Comparison of ENCODE assay signal across 21 cellular contexts in the genomic region with DNA sequence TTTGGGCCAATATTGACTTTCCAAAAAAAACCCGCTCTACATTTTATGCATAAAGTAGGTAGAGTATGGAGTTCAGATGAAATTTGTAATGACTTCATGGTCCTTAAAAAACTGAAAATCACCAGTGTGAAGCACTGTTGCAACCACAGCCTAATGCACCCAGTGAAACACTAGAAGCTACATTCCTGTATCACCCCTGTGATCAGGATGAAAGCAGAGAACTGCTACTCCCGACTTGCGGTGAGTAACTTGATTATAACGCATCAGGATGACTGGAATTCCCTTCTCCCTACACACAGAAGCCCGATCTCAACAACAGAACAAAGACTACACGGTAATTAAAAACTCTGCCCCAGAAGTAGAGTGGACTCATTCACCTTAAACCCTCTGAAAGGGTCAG. TPM values are rescaled to one million over a fixed set of nuclear protein-coding genes. Genes with fewer than 3 reads are reported as not detected.
DNase-seq lines count a peak whose midpoint lies in the region; ATAC-seq and TF ChIP-seq lines count a peak whose summit lies in the region.
"Had no signal": no experiment of that assay in that cellular context is flagged by ENCODE, and none has a peak within 500 bp of the region (broad histone marks: within the 10 kb centered on the region; RNA-seq: fewer than 3 reads in every experiment).

No MANE protein-coding gene starts in this region.

- intact Hi-C loops in thyroid gland (cut with DNase I), result no loop called here

- ATAC-seq in GM23338, result peak; percentile 61
- no peak for ATAC-seq in GM18861 (IDR thresholded peaks at IDR 0.05; ENCODE audit: unreplicated experiment)
- ATAC-seq: activated CD8-positive, alpha-beta memory T cell treated with anti-CD3 and anti-CD28 coated beads, Interleukin-2, amount 10 ng/mL, durations not matched to agents 7 days and 5 days; GM12878; HepG2; left lobe of liver; naive thymus-derived CD8-positive, alpha-beta T cell had no signal

- H3K27ac Mint-ChIP-seq in GM23338, result no peak overlapping the region
- H3K27ac Mint-ChIP-seq: activated B cell treated with CpG ODN at 0.5 μM for 24 hours; activated CD8-positive, alpha-beta memory T cell treated with anti-CD3 and anti-CD28 coated beads, Interleukin-2, amount 10 ng/mL, durations not matched to agents 7 days and 5 days; naive thymus-derived CD8-positive, alpha-beta T cell had no signal

- no peaks in the 10 kb centered on the region for H3F3A ChIP-seq in GM23338 (replicated peaks; ENCODE audit: low read depth)
- H3F3A ChIP-seq in SK-N-SH (replicated peaks; ENCODE audit: insufficient read depth), result peaks cover 3% of the 10 kb centered on the region

- H4K91ac ChIP-seq in trophoblast cell (ENCODE audit: low read depth, low read length), result no peak overlapping the region

- peaks cover 7% of the 10 kb centered on the region for H3K27me3 Mint-ChIP-seq in GM23338 (ENCODE audit: insufficient read depth, low read depth, poor library complexity)

- POLR2A ChIA-PET in SK-N-SH (lab: Yijun Ruan, JAX), result no interaction called here

- H4K20me1 ChIP-seq in GM23338 (replicated peaks; ENCODE audit: insufficient read depth) (no peaks in the 10 kb centered on the region), SK-N-SH (ENCODE audit: insufficient read depth) (no peaks in the 10 kb centered on the region), Karpas-422 (ENCODE audit: insufficient read depth, low read depth, low read length) (no peaks in the 10 kb centered on the region)

- peaks cover 35% of the 10 kb centered on the region for H3K4me1 Mint-ChIP-seq in GM23338

- H3K27ac ChIP-seq in GM23338 (ENCODE audit: low read depth) (no peak overlapping the region), SK-N-SH (ENCODE audit: low read depth in 2 of 2, low read length in 1 of 2) (no peak overlapping the region), trophoblast cell (ENCODE audit: low read depth, low read length) (no peak overlapping the region), Karpas-422 (ENCODE audit: low read length) (no peak overlapping the region), thyroid gland (no peak overlapping the region)
- H3K27ac ChIP-seq: right atrium auricular region, tibial artery had no signal

- 17% methylated on average over 6 of the region's 6 CpGs for WGBS in SK-N-SH (ENCODE audit: low lambda C conversion rate)
- no CpG with 5 or more reads among the region's 6 CpGs for WGBS in trophoblast cell (ENCODE audit: extremely low coverage, insufficient coverage, insufficient read length)
- 58 to 61% methylated on average over 6 of the region's 6 CpGs for WGBS in thyroid gland, 2 donors

- DNase-seq in GM23338 (ENCODE audit: low spot score), result peak; percentile 46
- DNase-seq in SK-N-SH, result peak; percentile 41
- DNase-seq in fibroblast of peridontal ligament (ENCODE audit: extremely low read depth), result peak; percentile 3
- peak in 1 of 2 donors; percentile 26 for DNase-seq in trophoblast cell
- DNase-seq in Karpas-422, result no peak
- DNase-seq in cerebellar nuclear complex (lab: John Stamatoyannopoulos, UW), result no peak
- DNase-seq in thyroid gland, result no peak
- DNase-seq: activated B cell treated with CpG ODN at 0.5 μM for 24 hours; activated CD8-positive, alpha-beta memory T cell treated with anti-CD3 and anti-CD28 coated beads, Interleukin-2, amount 10 ng/mL, durations not matched to agents 7 days and 5 days; C1 segment of cervical spinal cord; central memory CD4-positive, alpha-beta T cell; naive thymus-derived CD8-positive, alpha-beta T cell; NCI-H1092 treated with DMSO at 0.1 percent for 48 hours; NCI-H226; stimulated activated CD4-positive, alpha-beta T cell treated with anti-CD3 and anti-CD28 coated beads, Interleukin-2, amount 100 ng/mL, for 48 hours; tibial artery had no signal

- H3K79me1 ChIP-seq in trophoblast cell (ENCODE audit: low read length), result no peaks in the 10 kb centered on the region

- TF ChIP-seq EP300 in SK-N-SH (IDR thresholded peaks at IDR 0.05; ENCODE audit: borderline replicate concordance in 1 of 2, low read depth in 1 of 2, low read length in 1 of 2), result no peak

- H2BK120ac ChIP-seq in trophoblast cell (ENCODE audit: insufficient read depth, low read length, poor library complexity), result no peak overlapping the region

- H4K12ac ChIP-seq in trophoblast cell (ENCODE audit: low read depth, low read length), result no peak overlapping the region

- H3K14ac ChIP-seq in trophoblast cell (ENCODE audit: low read length), result no peak overlapping the region

- H3K9ac ChIP-seq in SK-N-SH (no peak overlapping the region), trophoblast cell (ENCODE audit: low read length) (no peak overlapping the region), Karpas-422 (ENCODE audit: low read length) (no peak overlapping the region)

- H2BK5ac ChIP-seq in trophoblast cell (ENCODE audit: low read depth, low read length, poor library complexity), result no peak overlapping the region

- H3K9me3 ChIP-seq in SK-N-SH (no peaks in the 10 kb centered on the region), trophoblast cell (ENCODE audit: insufficient read depth, low read depth, low read length) (no peaks in the 10 kb centered on the region), Karpas-422 (ENCODE audit: low read length) (no peaks in the 10 kb centered on the region), thyroid gland (no peaks in the 10 kb centered on the region)
- H3K9me3 ChIP-seq: right atrium auricular region, tibial artery had no signal

- no peaks in the 10 kb centered on the region for H3K36me3 ChIP-seq in GM23338 (ENCODE audit: insufficient read depth)
- no peaks in the 10 kb centered on the region for H3K36me3 ChIP-seq in SK-N-SH (replicated peaks in 1 of 2; ENCODE audit: control insufficient read depth in 1 of 2, insufficient read depth in 2 of 2, low read length in 1 of 2)
- no peaks in the 10 kb centered on the region for H3K36me3 ChIP-seq in trophoblast cell (ENCODE audit: control insufficient read depth in 1 of 2, insufficient read depth in 2 of 2, low read length in 2 of 2)
- H3K36me3 ChIP-seq in Karpas-422 (ENCODE audit: insufficient read depth, low read length), result no peaks in the 10 kb centered on the region
- no peaks in the 10 kb centered on the region for H3K36me3 ChIP-seq in thyroid gland
- H3K36me3 ChIP-seq: right atrium auricular region, tibial artery had no signal

- no peak overlapping the region for H3K4ac ChIP-seq in trophoblast cell (ENCODE audit: low read depth, low read length)

- H2AFZ ChIP-seq in GM23338, result no peak overlapping the region
- no peak overlapping the region for H2AFZ ChIP-seq in SK-N-SH (ENCODE audit: low read depth)
- no peak overlapping the region for H2AFZ ChIP-seq in trophoblast cell (ENCODE audit: insufficient read depth, low read length, poor library complexity)
- H2AFZ ChIP-seq in Karpas-422 (ENCODE audit: low read length), result no peak overlapping the region

- CTCF ChIA-PET in SK-N-SH (lab: Yijun Ruan, JAX), result interaction anchor here (0.9 to 3.8 kb wide), 4 partner anchors 12 to 65 kb away, joined by 3 to 21 read pairs (median 18); no protein-coding TSS in a partner anchor

- H3K4me3 ChIP-seq in GM23338 (no peak overlapping the region), SK-N-SH (ENCODE audit: low read depth in 2 of 2, low read length in 1 of 2) (no peak overlapping the region; a peak in 1 of 4 replicates), trophoblast cell (ENCODE audit: low read depth, low read length) (no peak overlapping the region), Karpas-422 (ENCODE audit: low read length) (no peak overlapping the region), thyroid gland (replicated peaks in 1 of 3) (no peak overlapping the region)
- H3K4me3 ChIP-seq: GM12878, right atrium auricular region, tibial artery had no signal

- no peak overlapping the region for H3K18ac ChIP-seq in trophoblast cell (ENCODE audit: low read length)

- no peak for TF ChIP-seq POLR2A in thyroid gland (IDR thresholded peaks at IDR 0.05)

- H3K4me2 ChIP-seq in GM23338, result no peak overlapping the region
- peak overlapping the region; percentile 34 for H3K4me2 ChIP-seq in SK-N-SH
- peak overlapping the region; percentile 22 for H3K4me2 ChIP-seq in trophoblast cell (ENCODE audit: low read length)
- no peak overlapping the region for H3K4me2 ChIP-seq in Karpas-422 (ENCODE audit: low read depth, low read length, poor library complexity, severe bottlenecking)

- H3K23ac ChIP-seq in trophoblast cell (ENCODE audit: low read length), result no peak overlapping the region

- no peaks in the 10 kb centered on the region for H3K79me2 ChIP-seq in GM23338 (replicated peaks; ENCODE audit: insufficient read depth)
- H3K79me2 ChIP-seq in SK-N-SH (ENCODE audit: insufficient read depth), result no peaks in the 10 kb centered on the region
- no peaks in the 10 kb centered on the region for H3K79me2 ChIP-seq in trophoblast cell (ENCODE audit: control insufficient read depth, insufficient read depth, low read length, poor library complexity)
- no peaks in the 10 kb centered on the region for H3K79me2 ChIP-seq in Karpas-422 (ENCODE audit: low read length)

- H3K36me3 Mint-ChIP-seq in GM23338 (ENCODE audit: low read depth), result no peaks in the 10 kb centered on the region
- H3K36me3 Mint-ChIP-seq: activated CD8-positive, alpha-beta memory T cell treated with anti-CD3 and anti-CD28 coated beads, Interleukin-2, amount 10 ng/mL, durations not matched to agents 7 days and 5 days; naive thymus-derived CD8-positive, alpha-beta T cell had no signal

- H3K27me3 ChIP-seq in GM23338 (ENCODE audit: insufficient read depth) (no peaks in the 10 kb centered on the region), SK-N-SH (ENCODE audit: insufficient read depth) (0 out of 2 replicates have a peak, but pooled peaks cover 4% of the 10 kb centered on the region), trophoblast cell (ENCODE audit: insufficient read depth, low read length) (no peaks in the 10 kb centered on the region), Karpas-422 (ENCODE audit: low read length) (no peaks in the 10 kb centered on the region; the same call in 1 of the 2 replicates), thyroid gland (peaks cover 1% of the 10 kb centered on the region)
- H3K27me3 ChIP-seq: right atrium auricular region, tibial artery had no signal

- H3K9me2 ChIP-seq in GM23338 (ENCODE audit: insufficient read depth), result peaks cover 7% of the 10 kb centered on the region
- no peaks in the 10 kb centered on the region for H3K9me2 ChIP-seq in SK-N-SH
- no peaks in the 10 kb centered on the region for H3K9me2 ChIP-seq in Karpas-422 (replicated peaks; ENCODE audit: insufficient read depth, low read length)

- TF ChIP-seq RAD21 in SK-N-SH (IDR thresholded peaks at IDR 0.05; ENCODE audit: low read length), result no peak

- H4K8ac ChIP-seq in trophoblast cell (ENCODE audit: low read depth, low read length), result no peak overlapping the region

- no peak overlapping the region for H2AK5ac ChIP-seq in trophoblast cell (ENCODE audit: low read length)

- H3K4me1 ChIP-seq in GM23338 (ENCODE audit: insufficient read depth), result peaks cover 19% of the 10 kb centered on the region
- peaks cover 6 to 7% of the 10 kb centered on the region in 2 experiments; a peak in 3 of 4 replicates for H3K4me1 ChIP-seq in SK-N-SH (ENCODE audit: control insufficient read depth in 1 of 2, insufficient read depth in 2 of 2, low read depth in 1 of 2, low read length in 1 of 2)
- peaks cover 0 to 2% of the 10 kb centered on the region in 2 experiments for H3K4me1 ChIP-seq in trophoblast cell (ENCODE audit: control insufficient read depth in 1 of 2, insufficient read depth in 2 of 2, low read length in 2 of 2)
- peaks cover 14% of the 10 kb centered on the region for H3K4me1 ChIP-seq in Karpas-422 (ENCODE audit: low read length)
- H3K4me1 ChIP-seq in thyroid gland, result peaks cover 0 to 5% of the 10 kb centered on the region in 2 donors

- H2BK12ac ChIP-seq in trophoblast cell (ENCODE audit: low read length), result no peak overlapping the region

- TF ChIP-seq CTCF in GM23338 (conservative IDR thresholded peaks at IDR 0.05; ENCODE audit: low read depth in 2 of 2) (no peak), SK-N-SH (IDR thresholded peaks at IDR 0.05) (no peak), thyroid gland (IDR thresholded peaks at IDR 0.05) (no peak)

- H3K9me3 Mint-ChIP-seq in GM23338, result no peaks in the 10 kb centered on the region; the same call in 2 of the 3 replicates
- H3K9me3 Mint-ChIP-seq: activated B cell treated with CpG ODN at 0.5 μM for 24 hours; naive thymus-derived CD8-positive, alpha-beta T cell had no signal

- H3K4me3 Mint-ChIP-seq in GM23338, result no peak overlapping the region
- H3K4me3 Mint-ChIP-seq: activated B cell treated with CpG ODN at 0.5 μM for 24 hours; activated CD8-positive, alpha-beta memory T cell treated with anti-CD3 and anti-CD28 coated beads, Interleukin-2, amount 10 ng/mL, durations not matched to agents 7 days and 5 days; naive thymus-derived CD8-positive, alpha-beta T cell had no signal

RNA-seq across cellular contexts. Expression of a gene that starts 33.8 kb away (rescaled TPM):
- 1.9 and 2.4 TPM in 2 replicates for total RNA-seq in GM23338 (2014; rRNA removed; shearing (Covaris generic))
- polyA plus RNA-seq in GM23338 (2016; fragmentation: Nextera tagmentation; extraction: Ambion mirVana), result 0.80 and 1.1 TPM in 2 replicates
- 0.15 and 0.24 TPM in 2 replicates for polyA plus RNA-seq in SK-N-SH (2012; rRNA removed)
- 0.08 TPM in 2 replicates for polyA plus RNA-seq in SK-N-SH (2012; cell fraction: cytosol; rRNA removed)
- 0.31 and 0.53 TPM in 2 replicates for polyA plus RNA-seq in SK-N-SH (2012; cell fraction: nucleus; rRNA removed)
- 0.03 and 0.04 TPM in 2 replicates for polyA plus RNA-seq in trophoblast cell (2013)
- not detected in 2 replicates for total RNA-seq in Karpas-422 (2014; rRNA removed; shearing (Covaris generic); ENCODE audit: low replicate concordance)
- total RNA-seq in thyroid gland, result 1 to 10 TPM in 1 of 4 donors, under 1 TPM in 3; 0.33 to 1.9 (median 0.61) TPM
- total RNA-seq: activated CD8-positive, alpha-beta memory T cell treated with anti-CD3 and anti-CD28 coated beads, Interleukin-2, amount 10 ng/mL, durations not matched to agents 7 days and 5 days had no signal
- polyA plus RNA-seq: naive thymus-derived CD8-positive, alpha-beta T cell had no signal

Comparison
In these comparisons a context has a peak if more than half of its experiments do, and no peak if none do; other contexts are left out.
1. DNase-seq: peak in GM23338 (single experiment), SK-N-SH (single experiment) and fibroblast of peridontal ligament (single experiment); none in Karpas-422 (single experiment), cerebellar nuclear complex (0 of 2) and thyroid gland (0 of 2).
2. H3K4me2 ChIP-seq: peak in SK-N-SH (single experiment) and trophoblast cell (single experiment); none in GM23338 (single experiment) and Karpas-422 (single experiment).